In the genomic region with DNA sequence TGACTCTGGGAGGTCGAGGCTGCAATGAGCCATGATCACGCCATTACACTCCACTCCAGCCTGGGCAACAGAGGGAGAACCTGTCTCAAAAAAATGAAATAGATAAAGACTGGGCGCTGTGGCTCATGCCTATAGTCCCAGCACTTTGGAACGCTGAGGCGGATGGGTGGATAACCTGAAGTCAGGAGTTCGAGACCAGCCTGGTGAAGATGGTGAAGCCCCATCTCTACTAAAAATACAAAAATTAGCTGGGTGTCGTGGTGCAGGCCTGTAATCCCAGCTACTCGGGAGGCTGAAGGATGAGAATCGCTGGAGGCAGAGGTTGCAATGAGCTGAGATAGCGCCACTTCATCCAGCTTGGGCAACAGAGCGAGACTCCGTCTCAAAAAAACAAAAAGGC, we compare ENCODE assay signal across 10 cellular contexts. TPM values are rescaled to one million over a fixed set of nuclear protein-coding genes. Genes with fewer than 3 reads are reported as not detected.
DNase-seq lines count a peak whose midpoint lies in the region; ATAC-seq and TF ChIP-seq lines count a peak whose summit lies in the region.
"Had no signal": no experiment of that assay in that cellular context is flagged by ENCODE, and none has a peak within 500 bp of the region (broad histone marks: within the 10 kb centered on the region; RNA-seq: fewer than 3 reads in every experiment).

No MANE protein-coding gene starts in this region.

- H3K4me3 Mint-ChIP-seq in CD8-positive, alpha-beta memory T cell: peak overlapping the region; percentile 16 to 100 (median 47)
- H3K4me3 Mint-ChIP-seq in naive B cell: peak overlapping the region; percentile 23 to 96 (median 62)

- no peak overlapping the region for H4K91ac ChIP-seq in IMR-90 (ENCODE audit: insufficient read depth, low read depth, low read length)

- H3K4me1 ChIP-seq in CD8-positive, alpha-beta memory T cell (ENCODE audit: insufficient read depth, low read length): peaks cover 18% of the 10 kb centered on the region
- H3K4me1 ChIP-seq in IMR-90 (ENCODE audit: control insufficient read depth, insufficient read depth, low read length) (peaks cover 3% of the 10 kb centered on the region), adipocyte (ENCODE audit: control insufficient read depth, insufficient read depth, low read length) (peaks cover 29% of the 10 kb centered on the region)

- H3K9me3 ChIP-seq in CD8-positive, alpha-beta memory T cell (ENCODE audit: low read length): no peaks in the 10 kb centered on the region
- H3K9me3 ChIP-seq in IMR-90 (ENCODE audit: control insufficient read depth, insufficient read depth, low read length) (no peaks in the 10 kb centered on the region), adipocyte (ENCODE audit: control insufficient read depth, low read length) (no peaks in the 10 kb centered on the region)
- H3K9me3 ChIP-seq: vagina had no signal

- TF ChIP-seq RAD21 in IMR-90 (IDR thresholded peaks at IDR 0.05; ENCODE audit: low read length): no peak

- H4K5ac ChIP-seq in IMR-90 (ENCODE audit: low read depth, low read length): no peak overlapping the region

- H2AFZ ChIP-seq in IMR-90 (replicated peaks; ENCODE audit: low read length, poor library complexity): no peak overlapping the region

- H2BK20ac ChIP-seq in IMR-90 (ENCODE audit: low read depth, low read length): no peak overlapping the region

- H3K27ac ChIP-seq in CD8-positive, alpha-beta memory T cell (ENCODE audit: low read depth, low read length): no peak overlapping the region
- H3K27ac ChIP-seq in IMR-90 (ENCODE audit: insufficient read depth, low read length): no peak overlapping the region

- H3K4ac ChIP-seq in IMR-90 (ENCODE audit: low read depth, low read length): no peak overlapping the region

- H2AK9ac ChIP-seq in IMR-90 (replicated peaks; ENCODE audit: low read depth, low read length, poor library complexity): no peak overlapping the region

- no peak overlapping the region for H3K4me2 ChIP-seq in IMR-90 (ENCODE audit: low read depth, low read length)

- no peaks in the 10 kb centered on the region for H3K9me3 Mint-ChIP-seq in CD8-positive, alpha-beta memory T cell
- H3K9me3 Mint-ChIP-seq in naive B cell: peaks cover 0 to 3% (median 0%) of the 10 kb centered on the region in 7 donors

- peaks cover 0 to 26% (median 0%) of the 10 kb centered on the region in 3 donors for H3K36me3 Mint-ChIP-seq in CD8-positive, alpha-beta memory T cell
- peaks cover 0 to 8% of the 10 kb centered on the region in 2 donors for H3K36me3 Mint-ChIP-seq in naive B cell

- no peak overlapping the region for H3K4me3 ChIP-seq in CD8-positive, alpha-beta memory T cell (ENCODE audit: low read length)
- H3K4me3 ChIP-seq in IMR-90 (ENCODE audit: insufficient read depth, low read depth, low read length) (no peak overlapping the region), adipocyte (ENCODE audit: low read length) (peak overlapping the region; percentile 96)

- H3K27ac Mint-ChIP-seq in CD8-positive, alpha-beta memory T cell: peak overlapping the region in 6 of 8 donors; percentile 22 to 98 (median 66)
- peak overlapping the region in 4 of 6 donors; percentile 16 to 99 (median 66) for H3K27ac Mint-ChIP-seq in naive B cell

- H3K9me1 ChIP-seq in IMR-90 (ENCODE audit: insufficient read depth, low read length): no peaks in the 10 kb centered on the region

- POLR2A ChIA-PET in CD8-positive, alpha-beta memory T cell (lab: Charles Lee): interaction anchor here (1.2 kb wide), 1 partner anchor 15 kb away, joined by 4 read pairs; no protein-coding TSS in a partner anchor
- POLR2A ChIA-PET in IMR-90 (lab: Charles Lee; ENCODE audit: unreplicated experiment): no interaction called here

- no peak overlapping the region for H3K56ac ChIP-seq in IMR-90 (ENCODE audit: extremely low read depth, insufficient read depth, low read length)

- H2BK120ac ChIP-seq in IMR-90 (ENCODE audit: low read depth, low read length): no peak overlapping the region

- ATAC-seq in IMR-90 (ENCODE audit: low read depth) (no peak), naive B cell (ENCODE audit: low read depth in 2 of 2) (no peak), GM21381 (IDR thresholded peaks at IDR 0.05; ENCODE audit: unreplicated experiment) (no peak)

- H3K9ac ChIP-seq in IMR-90 (ENCODE audit: low read depth, low read length) (no peak overlapping the region), adipocyte (ENCODE audit: low read length) (peak overlapping the region; percentile 97)

- 0 out of 2 replicates have a peak overlapping the region, but pooled peaks have one; percentile 11 for H2AK5ac ChIP-seq in IMR-90 (ENCODE audit: low read depth, low read length)

- no peaks in the 10 kb centered on the region for H3K27me3 ChIP-seq in CD8-positive, alpha-beta memory T cell (ENCODE audit: insufficient read depth, low read length, poor library complexity, severe bottlenecking)
- H3K27me3 ChIP-seq in IMR-90 (ENCODE audit: control insufficient read depth, insufficient read depth, low read length) (no peaks in the 10 kb centered on the region), adipocyte (replicated peaks; ENCODE audit: control insufficient read depth, insufficient read depth, low read length) (no peaks in the 10 kb centered on the region)
- H3K27me3 ChIP-seq: vagina had no signal

- no TSS peak for BruUV-seq in IMR-90 (replicated peaks; lab: Mats Ljungman, UMichigan)

- no peak for TF ChIP-seq POLR2A in IMR-90 (IDR thresholded peaks at IDR 0.05; ENCODE audit: low read depth, low read length)

- peaks cover 0 to 3% of the 10 kb centered on the region in 2 donors for H3K27me3 Mint-ChIP-seq in CD8-positive, alpha-beta memory T cell
- H3K27me3 Mint-ChIP-seq in naive B cell: no peaks in the 10 kb centered on the region

- H3K14ac ChIP-seq in IMR-90 (replicated peaks; ENCODE audit: low read depth, low read length): no peak overlapping the region

- CTCF ChIA-PET in CD8-positive, alpha-beta memory T cell (lab: Charles Lee): interaction anchor here (0.6 to 2.5 kb wide), 9 partner anchors 13 to 454 kb away, joined by 3 to 7 read pairs (median 5); no protein-coding TSS in a partner anchor
- CTCF ChIA-PET in IMR-90 (lab: Yijun Ruan, JAX): interaction anchor here (0.9 to 1.3 kb wide), 2 partner anchors 30 to 41 kb away, joined by 4 read pairs; no protein-coding TSS in a partner anchor

- DNase-seq in CD8-positive, alpha-beta memory T cell: no peak
- DNase-seq in IMR-90 (no peak), adipocyte (ENCODE audit: low read depth) (no peak), naive B cell (no peak), NCI-H345 (lab: John Stamatoyannopoulos, UW) (no peak), GDM1 (lab: John Stamatoyannopoulos, UW) (no peak), OCI-M2 (lab: John Stamatoyannopoulos, UW; ENCODE audit: unreplicated experiment) (no peak)
- DNase-seq: left ventricle myocardium superior had no signal

- H3K36me3 ChIP-seq in CD8-positive, alpha-beta memory T cell (ENCODE audit: insufficient read depth, low read length): no peaks in the 10 kb centered on the region
- H3K36me3 ChIP-seq in IMR-90 (ENCODE audit: control insufficient read depth, insufficient read depth, low read length) (peaks cover 8% of the 10 kb centered on the region), adipocyte (ENCODE audit: control insufficient read depth, insufficient read depth, low read length, severe bottlenecking) (peaks cover 25% of the 10 kb centered on the region)

- dilution Hi-C loops in IMR-90 (cut with HindIII; ENCODE audit: low sequenced_read_pairs, unreplicated experiment): no loop called here

- intact Hi-C loops in IMR-90 (cut with micrococcal nuclease): no loop called here

- peak overlapping the region; percentile 50 to 52; a peak in 2 of 4 replicates for H4K8ac ChIP-seq in IMR-90 (ENCODE audit: low read depth in 2 of 2, low read length in 2 of 2)

- H2BK5ac ChIP-seq in IMR-90 (ENCODE audit: low read depth, low read length, poor library complexity, severe bottlenecking): no peak overlapping the region

- no peak overlapping the region for H3K18ac ChIP-seq in IMR-90 (ENCODE audit: low read depth, low read length)

- no peak overlapping the region for H3K23ac ChIP-seq in IMR-90 (ENCODE audit: low read depth, low read length)

- WGBS in IMR-90 (ENCODE audit: extremely low coverage in 2 of 2, insufficient read length in 1 of 2), 2 experiments: no CpG with 5 or more reads among the region's 12 CpGs

- in situ Hi-C loops in IMR-90 (cut with MboI; ENCODE audit: low sequenced_read_pairs): no loop called here

- H2BK15ac ChIP-seq in IMR-90 (ENCODE audit: low read depth, low read length): no peak overlapping the region

- H4K20me1 ChIP-seq in IMR-90 (ENCODE audit: insufficient read depth, low read length): peaks cover 29% of the 10 kb centered on the region

- peaks cover 31 to 39% (median 39%) of the 10 kb centered on the region in 3 donors for H3K4me1 Mint-ChIP-seq in CD8-positive, alpha-beta memory T cell
- peaks cover 15 to 42% (median 40%) of the 10 kb centered on the region in 3 donors for H3K4me1 Mint-ChIP-seq in naive B cell

- peaks cover 0 to 26% of the 10 kb centered on the region in 2 experiments; a peak in 3 of 4 replicates for H3K79me1 ChIP-seq in IMR-90 (ENCODE audit: low read depth in 1 of 2, low read length in 2 of 2)

- TF ChIP-seq CTCF in IMR-90 (conservative IDR thresholded peaks at IDR 0.05; ENCODE audit: low read depth, low read length): no peak

TF ChIP-seq in IMR-90, 13 proteins besides CTCF, POLR2A, EP300 and RAD21 (continues in another document):
- TF ChIP-seq NFE2L2 (IDR thresholded peaks at IDR 0.05; ENCODE audit: low read depth, low read length): no peak
- TF ChIP-seq BHLHE40 (IDR thresholded peaks at IDR 0.05; ENCODE audit: low read depth, low read length): no peak

RNA-seq across cellular contexts. Expression of a gene that starts 1.1 kb away (rescaled TPM):
- total RNA-seq in CD8-positive, alpha-beta memory T cell: 100 to 1,000 TPM; 275 to 286 TPM
- polyA plus RNA-seq in CD8-positive, alpha-beta memory T cell: 23.1 TPM
- 73.7 and 109 TPM in 2 replicates for total RNA-seq in IMR-90 (2012; rRNA removed)
- polyA plus RNA-seq in IMR-90 (2012; rRNA removed): 33.9 and 43.2 TPM in 2 replicates
- polyA plus RNA-seq in IMR-90 (2012; cell fraction: cytosol; rRNA removed): 4.3 and 8.3 TPM in 2 replicates
- polyA plus RNA-seq in IMR-90 (2012; cell fraction: nucleus; rRNA removed; ENCODE audit: low replicate concordance): 2.5 and 21.2 TPM in 2 replicates
- polyA plus RNA-seq in naive B cell (ENCODE audit: low read depth in 6 of 6): 10 to 100 TPM; 10.8 to 18.3 (median 17.1) TPM

RNA-seq across cellular contexts. Expression of a gene that starts 33.7 kb away (rescaled TPM):
- 10 to 100 TPM; 19.3 to 21.0 TPM for total RNA-seq in CD8-positive, alpha-beta memory T cell
- 5.2 TPM for polyA plus RNA-seq in CD8-positive, alpha-beta memory T cell
- total RNA-seq in IMR-90 (2012; rRNA removed): 51.3 and 67.2 TPM in 2 replicates
- polyA plus RNA-seq in IMR-90 (2012; rRNA removed) (29.6 and 30.6 TPM in 2 replicates), naive B cell (ENCODE audit: low read depth in 6 of 6) (1 to 10 TPM in 5 of 6 donors, not detected in 1; 2.8 to 6.9 (median 4.4) TPM)
- 13.5 and 22.6 TPM in 2 replicates for polyA plus RNA-seq in IMR-90 (2012; cell fraction: cytosol; rRNA removed)
- polyA plus RNA-seq in IMR-90 (2012; cell fraction: nucleus; rRNA removed; ENCODE audit: low replicate concordance): 10.2 and 28.6 TPM in 2 replicates

RNA-seq across cellular contexts. Expression of a gene that starts 53.8 kb away (rescaled TPM):
- total RNA-seq in CD8-positive, alpha-beta memory T cell: 10 to 100 TPM; 49.9 to 50.1 TPM
- polyA plus RNA-seq in CD8-positive, alpha-beta memory T cell: 36.9 TPM
- total RNA-seq in IMR-90 (2012; rRNA removed): 55.7 and 74.2 TPM in 2 replicates
- 31.1 and 32.5 TPM in 2 replicates for polyA plus RNA-seq in IMR-90 (2012; rRNA removed)
- polyA plus RNA-seq in IMR-90 (2012; cell fraction: cytosol; rRNA removed): 8.7 and 14.3 TPM in 2 replicates
- polyA plus RNA-seq in IMR-90 (2012; cell fraction: nucleus; rRNA removed; ENCODE audit: low replicate concordance): 4.1 and 23.9 TPM in 2 replicates
- polyA plus RNA-seq in naive B cell (ENCODE audit: low read depth in 6 of 6): 10 to 100 TPM; 29.1 to 59.3 (median 32.6) TPM
